Comparison of ENCODE assay signal across 21 cellular contexts in genomic region chr16:19715566-19715965, GRCh38. TPM values are rescaled to one million over a fixed set of nuclear protein-coding genes. Genes with fewer than 3 reads are reported as not detected.
DNase-seq lines count a peak whose midpoint lies in the region; ATAC-seq, FAIRE-seq and TF ChIP-seq lines count a peak whose summit lies in the region.
"Had no signal": no experiment of that assay in that cellular context is flagged by ENCODE, and none has a peak within 500 bp of the region (broad histone marks: within the 10 kb centered on the region; RNA-seq: fewer than 3 reads in every experiment).

No MANE protein-coding gene starts in this region.

- peaks cover 39 to 57% (median 46%) of the 10 kb centered on the region in 11 experiments for H3K36me3 ChIP-seq in BLaER1 treated with 17β-estradiol and CSF1 and Interleukin-3, amounts not matched to agents 10 nM and 100 nM
- H3K36me3 ChIP-seq in bronchial epithelial cell (ENCODE audit: control insufficient read depth, insufficient read depth, low read length) = peaks cover 16% of the 10 kb centered on the region

- H3K36me3 Mint-ChIP-seq in nephron progenitor cell (ENCODE audit: low read depth) = peaks cover 29% of the 10 kb centered on the region

- H3K27ac ChIP-seq in BLaER1 treated with 17β-estradiol and CSF1 and Interleukin-3, amounts not matched to agents 10 nM and 100 nM = peak overlapping the region in 3 of 11 experiments; percentile 27 to 95 (median 93); a peak in 3 of 22 replicates
- H3K27ac ChIP-seq: thoracic aorta had no signal

- no peaks in the 10 kb centered on the region for H3K27me3 ChIP-seq in BLaER1 treated with 17β-estradiol and CSF1 and Interleukin-3, amounts not matched to agents 10 nM and 100 nM
- no peaks in the 10 kb centered on the region for H3K27me3 ChIP-seq in bronchial epithelial cell (ENCODE audit: control insufficient read depth, insufficient read depth, low read length)
- H3K27me3 ChIP-seq: BE2C, esophagus squamous epithelium had no signal

- H3K27ac Mint-ChIP-seq in nephron progenitor cell = peak overlapping the region; percentile 51

- POLR2A ChIA-PET in HEK293T (lab: Yijun Ruan, JAX) = no interaction called here

- H3K27me3 Mint-ChIP-seq in nephron progenitor cell (ENCODE audit: low read depth, poor library complexity) = no peaks in the 10 kb centered on the region
- H3K27me3 Mint-ChIP-seq: T-helper 17 cell had no signal

- no peaks in the 10 kb centered on the region for H3K9me3 Mint-ChIP-seq in nephron progenitor cell

- CTCF ChIA-PET in HEK293T (lab: Yijun Ruan, JAX) = no interaction called here

- peaks cover 0 to 41% (median 27%) of the 10 kb centered on the region in 11 experiments; a peak in 15 of 22 replicates for H4K20me1 ChIP-seq in BLaER1 treated with 17β-estradiol and CSF1 and Interleukin-3, amounts not matched to agents 10 nM and 100 nM

- H3K4me3 Mint-ChIP-seq in nephron progenitor cell = peak overlapping the region; percentile 96

- H3K9ac ChIP-seq in BLaER1 treated with 17β-estradiol and CSF1 and Interleukin-3, amounts not matched to agents 10 nM and 100 nM = peak overlapping the region in 2 of 11 experiments; percentile 92 to 96; a peak in 3 of 22 replicates

- no peak for FAIRE-seq in bronchial epithelial cell (lab: Jason Lieb, UNC)

- TF ChIP-seq CTCF in bronchial epithelial cell (IDR thresholded peaks at IDR 0.05; ENCODE audit: insufficient read depth, low read length, severe bottlenecking) = no peak
- no peak for TF ChIP-seq CTCF in nephron progenitor cell (IDR thresholded peaks at IDR 0.05)

- peaks cover 25 to 38% (median 35%) of the 10 kb centered on the region in 10 experiments for H3K4me1 ChIP-seq in BLaER1 treated with 17β-estradiol and CSF1 and Interleukin-3, amounts not matched to agents 10 nM and 100 nM
- H3K4me1 ChIP-seq: BE2C had no signal

- no peak for ATAC-seq in GM18858 (IDR thresholded peaks at IDR 0.05; ENCODE audit: unreplicated experiment)
- ATAC-seq: T-helper 17 cell had no signal

- no peaks in the 10 kb centered on the region for H3K9me3 ChIP-seq in BLaER1 treated with 17β-estradiol and CSF1 and Interleukin-3, amounts not matched to agents 10 nM and 100 nM (replicated peaks in 1 of 11)
- H3K9me3 ChIP-seq: BE2C, esophagus squamous epithelium, thoracic aorta had no signal

- peaks cover 41% of the 10 kb centered on the region for H3K4me1 Mint-ChIP-seq in nephron progenitor cell

- peak overlapping the region in 9 of 11 experiments; percentile 81 to 96 (median 92); a peak in 12 of 22 replicates for H3K4me2 ChIP-seq in BLaER1 treated with 17β-estradiol and CSF1 and Interleukin-3, amounts not matched to agents 10 nM and 100 nM

- H3K4me3 ChIP-seq in BLaER1 treated with 17β-estradiol and CSF1 and Interleukin-3, amounts not matched to agents 10 nM and 100 nM = no peak overlapping the region
- H3K4me3 ChIP-seq in bronchial epithelial cell (ENCODE audit: low read depth, low read length) = no peak overlapping the region
- H3K4me3 ChIP-seq: thoracic aorta had no signal

- peak; percentile 27 for DNase-seq in HT1080 (ENCODE audit: low read depth)
- DNase-seq in bronchial epithelial cell (ENCODE audit: low read depth) = peak; percentile 57
- no peak for DNase-seq in nephron progenitor cell
- no peak for DNase-seq in NCI-H1048 (lab: John Stamatoyannopoulos, UW)
- no peak for DNase-seq in Kasumi-1 (lab: John Stamatoyannopoulos, UW)
- no peak for DNase-seq in HEK293T (ENCODE audit: extremely low spot score)
- DNase-seq: activated CD4-positive, CD25-positive, alpha-beta regulatory T cell; BE2C; dermis blood vessel endothelial cell; esophagus squamous epithelium; head of caudate nucleus; mesenchymal stem cell; NCI-H146; NCI-H226; nucleus accumbens; Right ventricle myocardium superior; stimulated activated CD4-positive, alpha-beta T cell treated with anti-CD3 and anti-CD28 coated beads, Interleukin-4, amount 100 ng/mL, for 1 hour; T-helper 17 cell had no signal

TF ChIP-seq in HEK293T, 16 proteins besides CTCF, POLR2A, EP300 and RAD21:
- TF ChIP-seq LEF1 (IDR thresholded peaks at IDR 0.05; ENCODE audit: borderline replicate concordance) (no peak), NFRKB (IDR thresholded peaks at IDR 0.05) (no peak), FOXA1 (IDR thresholded peaks at IDR 0.05) (no peak), SP1 (IDR thresholded peaks at IDR 0.05) (no peak), L3MBTL2 (conservative IDR thresholded peaks at IDR 0.05) (no peak), TARDBP (IDR thresholded peaks at IDR 0.05) (no peak), SUZ12 (IDR thresholded peaks at IDR 0.05) (no peak), HDGF (IDR thresholded peaks at IDR 0.05; ENCODE audit: borderline replicate concordance) (no peak), PKNOX1 (IDR thresholded peaks at IDR 0.05) (no peak)

RNA-seq across cellular contexts. Expression of gene KNOP1, which starts 2.5 kb away (rescaled TPM):
- 16.3 and 29.4 TPM in 2 replicates for total RNA-seq in HT1080 (2014; rRNA removed; shearing (Covaris generic))
- 31.0 and 34.4 TPM in 2 replicates for polyA plus RNA-seq in HT1080 (2015; cell fraction: cytosol; rRNA removed)
- 40.3 and 48.1 TPM in 2 replicates for polyA plus RNA-seq in HT1080 (2015; cell fraction: nucleus; rRNA removed)
- 12.5 and 15.0 TPM in 2 replicates for total RNA-seq in bronchial epithelial cell

RNA-seq across cellular contexts. Expression of gene IQCK, which starts 2.5 kb away (rescaled TPM):
- 3.1 and 3.2 TPM in 2 replicates for total RNA-seq in HT1080 (2014; rRNA removed; shearing (Covaris generic))
- polyA plus RNA-seq in HT1080 (2015; cell fraction: cytosol; rRNA removed) = 3.7 and 4.0 TPM in 2 replicates
- 3.5 and 4.8 TPM in 2 replicates for polyA plus RNA-seq in HT1080 (2015; cell fraction: nucleus; rRNA removed)
- 1.3 and 3.1 TPM in 2 replicates for total RNA-seq in bronchial epithelial cell

Comparison
In these comparisons a context has a peak if more than half of its experiments do, and no peak if none do; other contexts are left out.
1. DNase-seq: peak in HT1080 (single experiment) and bronchial epithelial cell (single experiment); none in nephron progenitor cell (single experiment), NCI-H1048 (single experiment), Kasumi-1 (0 of 2) and HEK293T (single experiment).